1 cellular context compared by ENCODE assay signal in genomic region chr12:108800591-108800990, GRCh38.
TF ChIP-seq lines count a peak whose summit lies in the region.

No MANE protein-coding gene starts in this region.

TF ChIP-seq in IMR-90, 13 proteins besides CTCF, POLR2A, EP300 and RAD21 (continued from another document):
- TF ChIP-seq, protein P1, sequence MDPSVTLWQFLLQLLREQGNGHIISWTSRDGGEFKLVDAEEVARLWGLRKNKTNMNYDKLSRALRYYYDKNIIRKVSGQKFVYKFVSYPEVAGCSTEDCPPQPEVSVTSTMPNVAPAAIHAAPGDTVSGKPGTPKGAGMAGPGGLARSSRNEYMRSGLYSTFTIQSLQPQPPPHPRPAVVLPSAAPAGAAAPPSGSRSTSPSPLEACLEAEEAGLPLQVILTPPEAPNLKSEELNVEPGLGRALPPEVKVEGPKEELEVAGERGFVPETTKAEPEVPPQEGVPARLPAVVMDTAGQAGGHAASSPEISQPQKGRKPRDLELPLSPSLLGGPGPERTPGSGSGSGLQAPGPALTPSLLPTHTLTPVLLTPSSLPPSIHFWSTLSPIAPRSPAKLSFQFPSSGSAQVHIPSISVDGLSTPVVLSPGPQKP (IDR thresholded peaks at IDR 0.05; ENCODE audit: borderline replicate concordance, low read depth, low read length) = no peak
- TF ChIP-seq CHD1 (IDR thresholded peaks at IDR 0.05; ENCODE audit: low read depth, low read length) = no peak
- TF ChIP-seq RFX5 (IDR thresholded peaks at IDR 0.05; ENCODE audit: low read depth, low read length) = no peak
- no peak for TF ChIP-seq SMC3 (IDR thresholded peaks at IDR 0.05; ENCODE audit: low read depth, low read length)
- no peak for TF ChIP-seq FOS (IDR thresholded peaks at IDR 0.05; ENCODE audit: low read depth, low read length)
- no peak for TF ChIP-seq MAFK (IDR thresholded peaks at IDR 0.05; ENCODE audit: low read depth, low read length)
- no peak for TF ChIP-seq MAZ (IDR thresholded peaks at IDR 0.05; ENCODE audit: borderline replicate concordance, low read depth, low read length)
- no peak for TF ChIP-seq BHLHE40 (IDR thresholded peaks at IDR 0.05; ENCODE audit: low read depth, low read length)
- TF ChIP-seq RCOR1 (IDR thresholded peaks at IDR 0.05; ENCODE audit: insufficient replicate concordance, low read length) = no peak
- TF ChIP-seq MXI1 (IDR thresholded peaks at IDR 0.05; ENCODE audit: borderline replicate concordance, low read depth, low read length) = no peak
